11 cellular contexts compared by ENCODE assay signal in genomic region chr5:1342268-1342667, GRCh38. TPM values are rescaled to one million over a fixed set of nuclear protein-coding genes. Genes with fewer than 3 reads are reported as not detected.
"Had no signal": no experiment of that assay in that cellular context is flagged by ENCODE, and none has a peak within 500 bp of the region (broad histone marks: within the 10 kb centered on the region; RNA-seq: fewer than 3 reads in every experiment).

No MANE protein-coding gene starts in this region.

- H3K27me3 ChIP-seq: cardiac muscle cell, dorsolateral prefrontal cortex, gastroesophageal sphincter, heart right ventricle, neutrophil had no signal

- H3K4me3 ChIP-seq: cardiac muscle cell, dorsolateral prefrontal cortex, gastroesophageal sphincter, heart right ventricle, mucosa of descending colon had no signal

- H3K9me3 ChIP-seq: gastroesophageal sphincter, heart right ventricle, mucosa of descending colon, neutrophil had no signal

- H3K27ac ChIP-seq: cardiac muscle cell, dorsolateral prefrontal cortex, gastroesophageal sphincter, heart right ventricle, neutrophil had no signal

- DNase-seq: activated naive CD4-positive, alpha-beta T cell treated with anti-CD3 and anti-CD28 coated beads, Interleukin-2, amount 10 ng/mL, durations not matched to agents 7 days and 5 days; heart right ventricle; naive thymus-derived CD8-positive, alpha-beta T cell had no signal

- ATAC-seq: activated CD4-positive, CD25-positive, alpha-beta regulatory T cell treated with anti-CD3 and anti-CD28 coated beads, Interleukin-2, amount 50 U/mL, for 24 hours; gastroesophageal sphincter; heart right ventricle; mucosa of descending colon; naive thymus-derived CD8-positive, alpha-beta T cell; stimulated activated effector memory CD8-positive, alpha-beta T cell treated with anti-CD3 and anti-CD28 coated beads, Interleukin-12 subunit alpha, Interleukin-12 subunit beta, amount 100 ng/mL, for 72 hours had no signal

- H3K9me3 Mint-ChIP-seq: activated naive CD4-positive, alpha-beta T cell treated with anti-CD3 and anti-CD28 coated beads, Interleukin-2, amount 10 ng/mL, durations not matched to agents 7 days and 5 days; naive thymus-derived CD8-positive, alpha-beta T cell; stimulated activated effector memory CD8-positive, alpha-beta T cell treated with anti-CD3 and anti-CD28 coated beads, Interleukin-12 subunit alpha, Interleukin-12 subunit beta, amount 100 ng/mL, for 72 hours had no signal

- H3K27ac Mint-ChIP-seq: activated naive CD4-positive, alpha-beta T cell treated with anti-CD3 and anti-CD28 coated beads, Interleukin-2, amount 10 ng/mL, durations not matched to agents 7 days and 5 days; stimulated activated effector memory CD8-positive, alpha-beta T cell treated with anti-CD3 and anti-CD28 coated beads, Interleukin-12 subunit alpha, Interleukin-12 subunit beta, amount 100 ng/mL, for 72 hours had no signal

- H3K27me3 Mint-ChIP-seq: activated naive CD4-positive, alpha-beta T cell treated with anti-CD3 and anti-CD28 coated beads, Interleukin-2, amount 10 ng/mL, durations not matched to agents 7 days and 5 days; naive thymus-derived CD8-positive, alpha-beta T cell had no signal

RNA-seq across cellular contexts. Expression of gene TERT, which starts 47.4 kb away (rescaled TPM):
- total RNA-seq: gastroesophageal sphincter, heart right ventricle, renal cortical epithelial cell had no signal
- polyA plus RNA-seq: cardiac muscle cell, heart right ventricle had no signal
